ENCODE assay signal across 2 cellular contexts in genomic region chr7:134114992-134115391, GRCh38.
TF ChIP-seq lines count a peak whose summit lies in the region.

No MANE protein-coding gene starts in this region.

TF ChIP-seq in GM23338, 12 proteins besides CTCF, POLR2A, EP300 and RAD21:
- TF ChIP-seq, protein P1, sequence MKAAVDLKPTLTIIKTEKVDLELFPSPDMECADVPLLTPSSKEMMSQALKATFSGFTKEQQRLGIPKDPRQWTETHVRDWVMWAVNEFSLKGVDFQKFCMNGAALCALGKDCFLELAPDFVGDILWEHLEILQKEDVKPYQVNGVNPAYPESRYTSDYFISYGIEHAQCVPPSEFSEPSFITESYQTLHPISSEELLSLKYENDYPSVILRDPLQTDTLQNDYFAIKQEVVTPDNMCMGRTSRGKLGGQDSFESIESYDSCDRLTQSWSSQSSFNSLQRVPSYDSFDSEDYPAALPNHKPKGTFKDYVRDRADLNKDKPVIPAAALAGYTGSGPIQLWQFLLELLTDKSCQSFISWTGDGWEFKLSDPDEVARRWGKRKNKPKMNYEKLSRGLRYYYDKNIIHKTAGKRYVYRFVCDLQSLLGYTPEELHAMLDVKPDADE (IDR thresholded peaks at IDR 0.05): no peak
- TF ChIP-seq JUNB (IDR thresholded peaks at IDR 0.05; ENCODE audit: unreplicated experiment) (no peak), ZNF462 (CRISPR knock-in tag; IDR thresholded peaks at IDR 0.05) (no peak), POLR2AphosphoS5 (IDR thresholded peaks at IDR 0.05; ENCODE audit: low read depth) (no peak), EZH2 (IDR thresholded peaks at IDR 0.05; ENCODE audit: low read depth, unreplicated experiment) (no peak), NANOG (IDR thresholded peaks at IDR 0.05; ENCODE audit: borderline replicate concordance) (no peak), EZH2phosphoT487 (IDR thresholded peaks at IDR 0.05; ENCODE audit: unreplicated experiment) (no peak), ZNF114 (CRISPR knock-in tag; IDR thresholded peaks at IDR 0.05) (no peak), ZNF331 (CRISPR knock-in tag; IDR thresholded peaks at IDR 0.05; ENCODE audit: low read depth) (no peak), CREB1 (CRISPR knock-in tag; IDR thresholded peaks at IDR 0.05; ENCODE audit: low read depth) (no peak), STAT1 (IDR thresholded peaks at IDR 0.05; ENCODE audit: unreplicated experiment) (no peak), REST (IDR thresholded peaks at IDR 0.05; ENCODE audit: unreplicated experiment) (no peak)
TF ChIP-seq in GM23338: peak in this region for 0.

TF ChIP-seq in K562, 482 proteins besides CTCF, POLR2A, EP300 and RAD21 (continued from another document):
- no peak for TF ChIP-seq ZNF280A (IDR thresholded peaks at IDR 0.05; ENCODE audit: low read depth, partially characterized antibody)
- peak; percentile 49 for TF ChIP-seq CBFA2T3 (IDR thresholded peaks at IDR 0.05)
- TF ChIP-seq L3MBTL2 (IDR thresholded peaks at IDR 0.05): peak; percentile 81
- TF ChIP-seq SIN3B (IDR thresholded peaks at IDR 0.05; ENCODE audit: low read depth): no peak
- TF ChIP-seq MGA (IDR thresholded peaks at IDR 0.05): peak; percentile 55
- no peak for TF ChIP-seq KLF6 (CRISPR knock-in tag; IDR thresholded peaks at IDR 0.05; ENCODE audit: borderline replicate concordance)
- 0 out of 2 replicates have a peak, but pooled peaks have one; percentile 10 for TF ChIP-seq CBFA2T2 (conservative IDR thresholded peaks at IDR 0.05)
- TF ChIP-seq MYC (IDR thresholded peaks at IDR 0.05; ENCODE audit: low read depth, low read length): peak; percentile 38; the same call in 1 of the 2 replicates
- TF ChIP-seq MYC (CRISPR knock-in tag; IDR thresholded peaks at IDR 0.05; ENCODE audit: borderline replicate concordance, low read depth): no peak
- TF ChIP-seq, protein P2, sequence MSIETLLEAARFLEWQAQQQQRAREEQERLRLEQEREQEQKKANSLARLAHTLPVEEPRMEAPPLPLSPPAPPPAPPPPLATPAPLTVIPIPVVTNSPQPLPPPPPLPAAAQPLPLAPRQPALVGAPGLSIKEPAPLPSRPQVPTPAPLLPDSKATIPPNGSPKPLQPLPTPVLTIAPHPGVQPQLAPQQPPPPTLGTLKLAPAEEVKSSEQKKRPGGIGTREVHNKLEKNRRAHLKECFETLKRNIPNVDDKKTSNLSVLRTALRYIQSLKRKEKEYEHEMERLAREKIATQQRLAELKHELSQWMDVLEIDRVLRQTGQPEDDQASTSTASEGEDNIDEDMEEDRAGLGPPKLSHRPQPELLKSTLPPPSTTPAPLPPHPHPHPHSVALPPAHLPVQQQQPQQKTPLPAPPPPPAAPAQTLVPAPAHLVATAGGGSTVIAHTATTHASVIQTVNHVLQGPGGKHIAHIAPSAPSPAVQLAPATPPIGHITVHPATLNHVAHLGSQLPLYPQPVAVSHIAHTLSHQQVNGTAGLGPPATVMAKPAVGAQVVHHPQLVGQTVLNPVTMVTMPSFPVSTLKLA (conservative IDR thresholded peaks at IDR 0.05): peak; percentile 27 to 35; a peak in 1 of 4 replicates
- peak; percentile 71 for TF ChIP-seq FOXJ2 (tag; IDR thresholded peaks at IDR 0.05)
TF ChIP-seq in K562: peak in this region for 7.
